In genomic region chr1:155983191-155984023, GRCh38 we compare ENCODE assay signal across 1 cellular context.
A peak's percentile ranks its signal among the peaks of the same experiment; 100 is the strongest.
TF ChIP-seq lines count a peak whose summit lies in the region.

No MANE protein-coding gene starts in this region.

TF ChIP-seq in K562, 482 proteins besides CTCF, POLR2A, EP300 and RAD21 (continues in another document):
- TF ChIP-seq ELF2 (CRISPR knock-in tag; IDR thresholded peaks at IDR 0.05) (0 out of 2 replicates have a peak, but pooled peaks have one; percentile 12), KDM4B (IDR thresholded peaks at IDR 0.05; ENCODE audit: borderline replicate concordance in 2 of 2, low read depth in 1 of 2) (0 out of 4 replicates have a peak, but pooled peaks of 1 of the 2 experiments have one; percentile 39), ATF3 (IDR thresholded peaks at IDR 0.05) (peak; percentile 93), ATF3 (CRISPR knock-in tag; conservative IDR thresholded peaks at IDR 0.05) (no peak), ZNF23 (CRISPR knock-in tag; IDR thresholded peaks at IDR 0.05) (no peak), ZFP91 (CRISPR knock-in tag; IDR thresholded peaks at IDR 0.05) (peak; percentile 93), PYGO2 (tag; IDR thresholded peaks at IDR 0.05) (no peak), ZNF197 (CRISPR knock-in tag; IDR thresholded peaks at IDR 0.05; ENCODE audit: low read depth) (0 out of 2 replicates have a peak, but pooled peaks have one; percentile 61), ATF7 (IDR thresholded peaks at IDR 0.05) (peak; percentile 97), NFIC (IDR thresholded peaks at IDR 0.05) (peak; percentile 81), MTA3 (IDR thresholded peaks at IDR 0.05; ENCODE audit: borderline replicate concordance) (peak; percentile 67; the same call in 1 of the 2 replicates), ZKSCAN8 (CRISPR knock-in tag; IDR thresholded peaks at IDR 0.05) (peak; percentile 39; the same call in 1 of the 2 replicates), DMBX1 (CRISPR knock-in tag; IDR thresholded peaks at IDR 0.05; ENCODE audit: borderline replicate concordance) (no peak), GABPA (tag; conservative IDR thresholded peaks at IDR 0.05; ENCODE audit: low read depth) (peak; percentile 79), JUND (IDR thresholded peaks at IDR 0.05; ENCODE audit: borderline replicate concordance, low read depth, low read length) (peak; percentile 76), JUND (tag; IDR thresholded peaks at IDR 0.05; ENCODE audit: borderline replicate concordance, low read depth, low read length) (no peak), ATF4 (CRISPR knock-in tag; IDR thresholded peaks at IDR 0.05) (peak; percentile 89), DDX20 (tag; IDR thresholded peaks at IDR 0.05; ENCODE audit: low read depth) (no peak), POLR2AphosphoS5 (IDR thresholded peaks at IDR 0.05; ENCODE audit: control insufficient read depth, insufficient read depth, low read depth, low read length) (0 out of 2 replicates have a peak, but pooled peaks have one; percentile 9), SIN3B (IDR thresholded peaks at IDR 0.05; ENCODE audit: low read depth) (no peak), TRIM24 (IDR thresholded peaks at IDR 0.05) (peak; percentile 39 to 83; a peak in 2 of 4 replicates), ATF1 (CRISPR knock-in tag; IDR thresholded peaks at IDR 0.05) (no peak), ATF1 (tag; IDR thresholded peaks at IDR 0.05) (peak; percentile 24; the same call in 1 of the 2 replicates), RBM25 (IDR thresholded peaks at IDR 0.05; ENCODE audit: low read depth, low read length, severe bottlenecking) (peak; percentile 20), EP400 (IDR thresholded peaks at IDR 0.05) (peak; percentile 78), YBX1 (IDR thresholded peaks at IDR 0.05) (no peak), POLR2H (tag; IDR thresholded peaks at IDR 0.05; ENCODE audit: low read depth) (peak; percentile 85; the same call in 1 of the 2 replicates), MYC (IDR thresholded peaks at IDR 0.05; ENCODE audit: low read depth, low read length) (peak; percentile 80), MYC (CRISPR knock-in tag; IDR thresholded peaks at IDR 0.05; ENCODE audit: borderline replicate concordance, low read depth) (no peak), FOXJ2 (tag; IDR thresholded peaks at IDR 0.05) (peak; percentile 75), NFYB (IDR thresholded peaks at IDR 0.05; ENCODE audit: extremely low read depth, insufficient read length) (no peak), VEZF1 (CRISPR knock-in tag; IDR thresholded peaks at IDR 0.05) (peak; percentile 35; the same call in 1 of the 2 replicates), HOMEZ (CRISPR knock-in tag; IDR thresholded peaks at IDR 0.05) (no peak), CBX5 (IDR thresholded peaks at IDR 0.05; ENCODE audit: borderline replicate concordance, low read depth) (no peak), TCF3 (CRISPR knock-in tag; IDR thresholded peaks at IDR 0.05) (peak; percentile 48; the same call in 1 of the 2 replicates), ZC3H8 (IDR thresholded peaks at IDR 0.05) (no peak), HDAC2 (IDR thresholded peaks at IDR 0.05) (no peak; the same call in 1 of the 2 replicates), PTRF (tag; IDR thresholded peaks at IDR 0.05) (no peak), FOXK2 (conservative IDR thresholded peaks at IDR 0.05 in 1 of 2, IDR thresholded peaks at IDR 0.05 in 1 of 2; ENCODE audit: low read depth in 2 of 2) (peak; percentile 92 to 96), ZNF592 (IDR thresholded peaks at IDR 0.05) (0 out of 2 replicates have a peak, but pooled peaks have one; percentile 59), SOX6 (IDR thresholded peaks at IDR 0.05) (peak; percentile 74; the same call in 1 of the 2 replicates), NEUROD1 (IDR thresholded peaks at IDR 0.05; ENCODE audit: borderline replicate concordance, low read depth, low read length, partially characterized antibody) (peak; percentile 20), TEAD4 (IDR thresholded peaks at IDR 0.05; ENCODE audit: low read length) (0 out of 2 replicates have a peak, but pooled peaks have one; percentile 8), TEAD4 (CRISPR knock-in tag; IDR thresholded peaks at IDR 0.05; ENCODE audit: borderline replicate concordance) (no peak), MAZ (CRISPR knock-in tag; conservative IDR thresholded peaks at IDR 0.05 in 1 of 2, IDR thresholded peaks at IDR 0.05 in 1 of 2) (peak in 1 of 2 experiments; percentile 70; a peak in 2 of 4 replicates), POLR3G (IDR thresholded peaks at IDR 0.05; ENCODE audit: extremely low read depth, insufficient read length, insufficient replicate concordance) (no peak), ARID4B (CRISPR knock-in tag; IDR thresholded peaks at IDR 0.05) (peak; percentile 51; the same call in 1 of the 2 replicates), SMARCA4 (IDR thresholded peaks at IDR 0.05) (peak; percentile 64; the same call in 1 of the 2 replicates), ELF1 (tag; IDR thresholded peaks at IDR 0.05) (no peak; the same call in none of the 2 replicates), FOXM1 (IDR thresholded peaks at IDR 0.05; ENCODE audit: low read depth) (peak; percentile 28; the same call in 1 of the 2 replicates), FOXM1 (CRISPR knock-in tag; IDR thresholded peaks at IDR 0.05; ENCODE audit: low read depth) (no peak), ZZZ3 (IDR thresholded peaks at IDR 0.05) (no peak), ZNF589 (CRISPR knock-in tag; IDR thresholded peaks at IDR 0.05; ENCODE audit: low read depth) (peak; percentile 61; the same call in 1 of the 2 replicates), ATF6 (CRISPR knock-in tag; IDR thresholded peaks at IDR 0.05) (no peak), COPS2 (conservative IDR thresholded peaks at IDR 0.05) (no peak)
